In the genomic region with DNA sequence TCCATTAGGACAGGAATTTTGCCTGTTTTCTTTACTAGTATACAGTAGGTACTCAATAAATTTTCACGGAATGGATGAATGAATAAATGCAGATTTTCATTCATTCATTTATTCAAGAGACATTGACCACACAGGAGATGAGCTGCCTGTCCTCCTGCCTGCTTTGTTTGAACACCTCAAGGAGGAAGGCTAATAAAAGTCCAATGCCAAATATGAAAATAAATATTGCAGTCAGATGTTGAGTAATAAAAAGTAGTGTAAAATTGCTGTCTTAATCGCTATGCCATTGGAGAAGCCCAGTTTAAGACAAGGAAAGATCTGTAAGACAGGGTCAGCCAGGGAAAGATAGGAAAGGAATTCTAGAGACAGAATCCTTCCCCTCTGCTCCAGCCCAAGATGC, we compare ENCODE assay signal across 22 cellular contexts. TPM values are rescaled to one million over a fixed set of nuclear protein-coding genes. Genes with fewer than 3 reads are reported as not detected.
DNase-seq lines count a peak whose midpoint lies in the region; ATAC-seq and TF ChIP-seq lines count a peak whose summit lies in the region.
"Had no signal": no experiment of that assay in that cellular context is flagged by ENCODE, and none has a peak within 500 bp of the region (broad histone marks: within the 10 kb centered on the region; RNA-seq: fewer than 3 reads in every experiment).

No MANE protein-coding gene starts in this region.

- H4K20me1 ChIP-seq in PC-3 (ENCODE audit: low read length): no peaks in the 10 kb centered on the region
- H4K20me1 ChIP-seq: BLaER1 had no signal

- POLR2A ChIA-PET in PC-3 (lab: Charles Lee; ENCODE audit: unreplicated experiment): no interaction called here

- no peak overlapping the region for H3K9ac ChIP-seq in PC-3 (ENCODE audit: low read length)
- H3K9ac ChIP-seq: BLaER1 had no signal

- intact Hi-C loops in PC-3 (cut with micrococcal nuclease): no loop called here

- no peaks in the 10 kb centered on the region for H3F3A ChIP-seq in PC-3 (ENCODE audit: low read length, unreplicated experiment)

- no peaks in the 10 kb centered on the region for H3K79me2 ChIP-seq in PC-3 (ENCODE audit: low read length)

- CTCF ChIA-PET in PC-3 (lab: Charles Lee): no interaction called here

- H3K4me3 ChIP-seq in PC-3 (ENCODE audit: low read length): no peak overlapping the region
- H3K4me3 ChIP-seq: BLaER1, GM12878 had no signal

- ATAC-seq in PC-3: peak; percentile 75
- no peak for ATAC-seq in HG02870 (IDR thresholded peaks at IDR 0.05; ENCODE audit: unreplicated experiment)
- no peak for ATAC-seq in HG03097 (IDR thresholded peaks at IDR 0.05; ENCODE audit: low FRiP score, unreplicated experiment)
- ATAC-seq: GM12878 had no signal

- peaks cover 25% of the 10 kb centered on the region for H3K4me1 ChIP-seq in PC-3 (ENCODE audit: insufficient read depth, low read length)
- H3K4me1 ChIP-seq: BE2C had no signal

- no peak overlapping the region for H2AFZ ChIP-seq in PC-3 (ENCODE audit: low read length)

- DNase-seq in PC-3 (no peak), pons (ENCODE audit: low spot score) (no peak)
- DNase-seq: 8988T; ACHN; BE2C; C1 segment of cervical spinal cord; CD4-positive, alpha-beta memory T cell; CD4-positive, CD25-positive, alpha-beta regulatory T cell; CD8-positive, alpha-beta memory T cell; COR-L47; DMS 273 treated with DMSO at 0.1 percent for 48 hours; DMS153; DMS53; DMS79; DND-41; EL; GDM1 had no signal

- no peaks in the 10 kb centered on the region for H3K27me3 ChIP-seq in PC-3 (ENCODE audit: low read length)
- H3K27me3 ChIP-seq: BE2C, BLaER1 had no signal

- no peak overlapping the region for H3K4me2 ChIP-seq in PC-3 (ENCODE audit: low read length)
- H3K4me2 ChIP-seq: BLaER1 had no signal

- no peaks in the 10 kb centered on the region for H3K36me3 ChIP-seq in PC-3 (ENCODE audit: low read depth, low read length)
- H3K36me3 ChIP-seq: BE2C, BLaER1 had no signal

- no peaks in the 10 kb centered on the region for H3K9me3 ChIP-seq in PC-3 (ENCODE audit: low read length)
- H3K9me3 ChIP-seq: BE2C, BLaER1 had no signal

- no peaks in the 10 kb centered on the region for H3K9me2 ChIP-seq in PC-3 (replicated peaks; ENCODE audit: low read length)

- TF ChIP-seq CTCF in PC-3 (conservative IDR thresholded peaks at IDR 0.05; ENCODE audit: low read depth, low read length) (no peak), VCaP (conservative IDR thresholded peaks at IDR 0.05) (no peak)

- BruUV-seq in PC-3 (replicated peaks; lab: Mats Ljungman, UMichigan): no TSS peak

- H3K27ac ChIP-seq in PC-3 (ENCODE audit: low read length) (no peak overlapping the region), VCaP (peak overlapping the region; percentile 32)
- H3K27ac ChIP-seq: BLaER1 had no signal

RNA-seq across cellular contexts. Expression of a gene that starts 47.4 kb away (rescaled TPM):
- 20.6 and 26.3 TPM in 2 replicates for total RNA-seq in PC-3 (2014; rRNA removed)
